Comparison of ENCODE assay signal across 19 cellular contexts in the genomic region with DNA sequence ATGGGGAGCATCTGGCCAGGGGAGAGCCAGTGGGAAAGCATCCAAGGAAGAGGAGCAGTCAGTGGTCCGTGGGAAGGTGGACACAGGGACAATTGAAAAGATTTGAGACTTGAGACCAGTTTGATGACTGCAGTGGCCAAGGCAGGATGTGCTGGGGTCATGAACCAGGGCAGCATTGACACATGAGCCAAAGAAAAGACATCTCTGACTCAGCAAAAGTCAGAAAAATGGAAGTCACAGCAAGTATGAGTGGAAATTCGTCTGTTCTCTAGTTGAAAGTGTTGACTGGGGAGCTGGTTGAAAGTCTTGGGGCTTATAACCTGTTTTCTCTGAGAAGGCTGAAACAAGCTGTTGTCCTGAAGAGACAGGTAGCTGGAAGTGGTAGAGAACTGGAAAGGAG. TPM values are rescaled to one million over a fixed set of nuclear protein-coding genes. Genes with fewer than 3 reads are reported as not detected.
DNase-seq lines count a peak whose midpoint lies in the region; ATAC-seq and TF ChIP-seq lines count a peak whose summit lies in the region.
"Had no signal": no experiment of that assay in that cellular context is flagged by ENCODE, and none has a peak within 500 bp of the region (broad histone marks: within the 10 kb centered on the region; RNA-seq: fewer than 3 reads in every experiment).

No MANE protein-coding gene starts in this region.

- no peaks in the 10 kb centered on the region for H3K9me3 ChIP-seq in SK-N-SH

- peaks cover 16 to 17% of the 10 kb centered on the region in 2 experiments for H3K36me3 ChIP-seq in SK-N-SH (replicated peaks in 1 of 2; ENCODE audit: control insufficient read depth in 1 of 2, insufficient read depth in 2 of 2, low read length in 1 of 2)
- H3K36me3 ChIP-seq in brain microvascular endothelial cell (replicated peaks) = peaks cover 6% of the 10 kb centered on the region

- peak overlapping the region; percentile 85 for H3K27ac Mint-ChIP-seq in HFFc6
- H3K27ac Mint-ChIP-seq: activated CD4-positive, alpha-beta T cell treated with anti-CD3 and anti-CD28 coated beads, Interleukin-2, amount 10 ng/mL, durations not matched to agents 24 days and 14 days; nephron had no signal

- peaks cover 50% of the 10 kb centered on the region for H3K36me3 Mint-ChIP-seq in HFFc6 (ENCODE audit: low read depth)

- peaks cover 71% of the 10 kb centered on the region for H3K4me1 Mint-ChIP-seq in HFFc6 (ENCODE audit: low read depth)

- no peak overlapping the region for H3K9ac ChIP-seq in SK-N-SH

- 98% methylated on average over 2 of the region's 2 CpGs for WGBS in SK-N-SH (ENCODE audit: low lambda C conversion rate)

- H3K4me1 ChIP-seq in SK-N-SH (ENCODE audit: control insufficient read depth in 1 of 2, insufficient read depth in 2 of 2, low read depth in 1 of 2, low read length in 1 of 2) = peaks cover 0 to 30% of the 10 kb centered on the region in 2 experiments; a peak in 2 of 4 replicates

- H3K9me2 ChIP-seq in SK-N-SH = no peaks in the 10 kb centered on the region

- H3K79me2 ChIP-seq in SK-N-SH (ENCODE audit: insufficient read depth) = peaks cover 82% of the 10 kb centered on the region

- ATAC-seq in SK-N-SH treated with all-trans-retinoic acid at 6 μM for 48 hours = no peak
- ATAC-seq in GM19455 (IDR thresholded peaks at IDR 0.05; ENCODE audit: unreplicated experiment) = no peak
- ATAC-seq in GM21367 (IDR thresholded peaks at IDR 0.05; ENCODE audit: unreplicated experiment) = no peak
- ATAC-seq in HG02588 (IDR thresholded peaks at IDR 0.05; ENCODE audit: unreplicated experiment) = no peak
- ATAC-seq: left lobe of liver, right cardiac atrium had no signal

- H3K27me3 ChIP-seq in SK-N-SH (ENCODE audit: insufficient read depth) (no peaks in the 10 kb centered on the region), brain microvascular endothelial cell (replicated peaks) (no peaks in the 10 kb centered on the region)

- POLR2A ChIA-PET in SK-N-SH (lab: Yijun Ruan, JAX) = no interaction called here

- peak overlapping the region; percentile 57 for H3K4me3 Mint-ChIP-seq in HFFc6
- H3K4me3 Mint-ChIP-seq: activated CD4-positive, alpha-beta T cell treated with anti-CD3 and anti-CD28 coated beads, Interleukin-2, amount 10 ng/mL, durations not matched to agents 24 days and 14 days; nephron had no signal

- no peak overlapping the region for H2AFZ ChIP-seq in SK-N-SH (ENCODE audit: low read depth)

- H3K9me3 Mint-ChIP-seq in HFFc6 = no peaks in the 10 kb centered on the region
- H3K9me3 Mint-ChIP-seq: nephron had no signal

- H3K27ac ChIP-seq in SK-N-SH (ENCODE audit: low read depth in 2 of 2, low read length in 1 of 2) (peak overlapping the region in 1 of 2 experiments; percentile 89; a peak in 2 of 4 replicates), brain microvascular endothelial cell (peak overlapping the region; percentile 81)

- TF ChIP-seq CTCF in SK-N-SH (IDR thresholded peaks at IDR 0.05) (no peak), HFFc6 (IDR thresholded peaks at IDR 0.05) (no peak), brain microvascular endothelial cell (IDR thresholded peaks at IDR 0.05; ENCODE audit: low read depth, low read length, missing control alignments) (no peak)

- in situ Hi-C loops in brain microvascular endothelial cell (cut with HindIII; ENCODE audit: low pct_ligation_motif_present, low sequenced_read_pairs) = no loop called here

- no peak for TF ChIP-seq EP300 in SK-N-SH (IDR thresholded peaks at IDR 0.05; ENCODE audit: borderline replicate concordance in 1 of 2, low read depth in 1 of 2, low read length in 1 of 2)

- H3K27me3 Mint-ChIP-seq in HFFc6 (ENCODE audit: insufficient read depth) = no peaks in the 10 kb centered on the region
- H3K27me3 Mint-ChIP-seq: activated CD4-positive, alpha-beta T cell treated with anti-CD3 and anti-CD28 coated beads, Interleukin-2, amount 10 ng/mL, durations not matched to agents 24 days and 14 days had no signal

- peak overlapping the region; percentile 56; the same call in 1 of the 2 replicates for H3K4me2 ChIP-seq in SK-N-SH

- no peaks in the 10 kb centered on the region; the same call in 1 of the 2 replicates for H4K20me1 ChIP-seq in SK-N-SH (ENCODE audit: insufficient read depth)

- CTCF ChIA-PET in SK-N-SH (lab: Yijun Ruan, JAX) = interaction anchor here (1.1 to 1.4 kb wide), 2 partner anchors 10 to 107 kb away, joined by 3 read pairs; no protein-coding TSS in a partner anchor

- no peak for TF ChIP-seq RAD21 in SK-N-SH (IDR thresholded peaks at IDR 0.05; ENCODE audit: low read length)

- DNase-seq in SK-N-SH (no peak), HFFc6 (peak; percentile 5), brain microvascular endothelial cell (peak; percentile 23), lung microvascular endothelial cell (ENCODE audit: low read depth in 2 of 2) (peak; percentile 5 to 50)
- DNase-seq: 8988T; activated CD4-positive, alpha-beta T cell treated with anti-CD3 and anti-CD28 coated beads, Interleukin-2, amount 10 ng/mL, durations not matched to agents 24 days and 14 days; activated effector memory CD4-positive, alpha-beta T cell treated with anti-CD3 and anti-CD28 coated beads, Interleukin-2, amount 50 U/mL, for 16 hours; central memory CD4-positive, alpha-beta T cell; hippocampal formation; NCI-H1105 treated with DMSO at 0.1 percent for 48 hours; NCI-H446 treated with DMSO at 0.1 percent for 48 hours; stimulated activated naive CD4-positive, alpha-beta T cell had no signal

- H3K4me3 ChIP-seq in SK-N-SH (ENCODE audit: low read depth in 2 of 2, low read length in 1 of 2) (no peak overlapping the region), brain microvascular endothelial cell (ENCODE audit: low read depth, low read length) (no peak overlapping the region)

- peaks cover 26% of the 10 kb centered on the region for H3F3A ChIP-seq in SK-N-SH (replicated peaks; ENCODE audit: insufficient read depth)

TF ChIP-seq in SK-N-SH, 30 proteins besides CTCF, POLR2A, EP300 and RAD21:
- TF ChIP-seq NRF1 (IDR thresholded peaks at IDR 0.05; ENCODE audit: low read depth, low read length) (no peak), RCOR1 (IDR thresholded peaks at IDR 0.05; ENCODE audit: low read length) (no peak), SIN3A (IDR thresholded peaks at IDR 0.05; ENCODE audit: borderline replicate concordance, low read depth, low read length) (no peak), RXRA (IDR thresholded peaks at IDR 0.05; ENCODE audit: borderline replicate concordance, low read depth) (peak; percentile 53; the same call in 1 of the 2 replicates)

TF ChIP-seq in SK-N-SH treated with all-trans-retinoic acid at 6 μM for 48 hours, 23 proteins besides CTCF, POLR2A, EP300 and RAD21 (continues in another document):
- TF ChIP-seq ISL1 (CRISPR knock-in tag; IDR thresholded peaks at IDR 0.05) = no peak
- no peak for TF ChIP-seq CREB5 (CRISPR knock-in tag; IDR thresholded peaks at IDR 0.05; ENCODE audit: low read depth)
- no peak for TF ChIP-seq PPARA (CRISPR knock-in tag; IDR thresholded peaks at IDR 0.05; ENCODE audit: borderline replicate concordance)
- TF ChIP-seq ZNF70 (CRISPR knock-in tag; IDR thresholded peaks at IDR 0.05) = no peak
- TF ChIP-seq ZNF565 (CRISPR knock-in tag; conservative IDR thresholded peaks at IDR 0.05; ENCODE audit: low read depth) = no peak
- no peak for TF ChIP-seq BACH2 (CRISPR knock-in tag; IDR thresholded peaks at IDR 0.05; ENCODE audit: borderline replicate concordance)
- no peak for TF ChIP-seq RARB (CRISPR knock-in tag; IDR thresholded peaks at IDR 0.05)
- no peak for TF ChIP-seq ZC3H10 (CRISPR knock-in tag; IDR thresholded peaks at IDR 0.05)
- TF ChIP-seq CSDC2 (CRISPR knock-in tag; IDR thresholded peaks at IDR 0.05) = no peak
- no peak for TF ChIP-seq ESRRG (CRISPR knock-in tag; IDR thresholded peaks at IDR 0.05)
- no peak for TF ChIP-seq ZNF8 (CRISPR knock-in tag; IDR thresholded peaks at IDR 0.05)
- no peak for TF ChIP-seq ZFP3 (CRISPR knock-in tag; IDR thresholded peaks at IDR 0.05)
- TF ChIP-seq, protein P1, sequence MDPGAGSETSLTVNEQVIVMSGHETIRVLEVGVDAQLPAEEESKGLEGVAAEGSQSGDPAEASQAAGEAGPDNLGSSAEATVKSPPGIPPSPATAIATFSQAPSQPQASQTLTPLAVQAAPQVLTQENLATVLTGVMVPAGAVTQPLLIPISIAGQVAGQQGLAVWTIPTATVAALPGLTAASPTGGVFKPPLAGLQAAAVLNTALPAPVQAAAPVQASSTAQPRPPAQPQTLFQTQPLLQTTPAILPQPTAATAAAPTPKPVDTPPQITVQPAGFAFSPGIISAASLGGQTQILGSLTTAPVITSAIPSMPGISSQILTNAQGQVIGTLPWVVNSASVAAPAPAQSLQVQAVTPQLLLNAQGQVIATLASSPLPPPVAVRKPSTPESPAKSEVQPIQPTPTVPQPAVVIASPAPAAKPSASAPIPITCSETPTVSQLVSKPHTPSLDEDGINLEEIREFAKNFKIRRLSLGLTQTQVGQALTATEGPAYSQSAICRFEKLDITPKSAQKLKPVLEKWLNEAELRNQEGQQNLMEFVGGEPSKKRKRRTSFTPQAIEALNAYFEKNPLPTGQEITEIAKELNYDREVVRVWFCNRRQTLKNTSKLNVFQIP (CRISPR knock-in tag; IDR thresholded peaks at IDR 0.05; ENCODE audit: borderline replicate concordance, low read depth) = no peak

RNA-seq across cellular contexts. Expression of gene RAB22A, which starts 31.3 kb away (rescaled TPM):
- polyA plus RNA-seq in SK-N-SH (2012; rRNA removed) = 10.7 and 12.7 TPM in 2 replicates
- polyA plus RNA-seq in SK-N-SH (2012; cell fraction: cytosol; rRNA removed) = 13.3 and 15.3 TPM in 2 replicates
- 10.0 and 17.3 TPM in 2 replicates for polyA plus RNA-seq in SK-N-SH (2012; cell fraction: nucleus; rRNA removed)
- 10 to 100 TPM; 20.4 to 26.0 (median 22.7) TPM for total RNA-seq in HFFc6 (2021; fragmentation: NEBNext Ultra II Directional; extraction: Animal tissue kit (Norgen Biotek cat#: 25700))
- 8.3 and 10.9 TPM in 2 replicates for total RNA-seq in lung microvascular endothelial cell

RNA-seq across cellular contexts. Expression of gene VAPB, which starts 48.2 kb away (rescaled TPM):
- polyA plus RNA-seq in SK-N-SH (2012; rRNA removed) = 16.8 and 16.9 TPM in 2 replicates
- 21.7 and 25.1 TPM in 2 replicates for polyA plus RNA-seq in SK-N-SH (2012; cell fraction: cytosol; rRNA removed)
- 19.8 and 23.8 TPM in 2 replicates for polyA plus RNA-seq in SK-N-SH (2012; cell fraction: nucleus; rRNA removed)
- total RNA-seq in HFFc6 (2021; fragmentation: NEBNext Ultra II Directional; extraction: Animal tissue kit (Norgen Biotek cat#: 25700)) = 10 to 100 TPM; 48.9 to 57.4 (median 54.5) TPM
- 7.8 and 12.3 TPM in 2 replicates for total RNA-seq in lung microvascular endothelial cell
